ENCODE assay signal across 2 cellular contexts in the genomic region with DNA sequence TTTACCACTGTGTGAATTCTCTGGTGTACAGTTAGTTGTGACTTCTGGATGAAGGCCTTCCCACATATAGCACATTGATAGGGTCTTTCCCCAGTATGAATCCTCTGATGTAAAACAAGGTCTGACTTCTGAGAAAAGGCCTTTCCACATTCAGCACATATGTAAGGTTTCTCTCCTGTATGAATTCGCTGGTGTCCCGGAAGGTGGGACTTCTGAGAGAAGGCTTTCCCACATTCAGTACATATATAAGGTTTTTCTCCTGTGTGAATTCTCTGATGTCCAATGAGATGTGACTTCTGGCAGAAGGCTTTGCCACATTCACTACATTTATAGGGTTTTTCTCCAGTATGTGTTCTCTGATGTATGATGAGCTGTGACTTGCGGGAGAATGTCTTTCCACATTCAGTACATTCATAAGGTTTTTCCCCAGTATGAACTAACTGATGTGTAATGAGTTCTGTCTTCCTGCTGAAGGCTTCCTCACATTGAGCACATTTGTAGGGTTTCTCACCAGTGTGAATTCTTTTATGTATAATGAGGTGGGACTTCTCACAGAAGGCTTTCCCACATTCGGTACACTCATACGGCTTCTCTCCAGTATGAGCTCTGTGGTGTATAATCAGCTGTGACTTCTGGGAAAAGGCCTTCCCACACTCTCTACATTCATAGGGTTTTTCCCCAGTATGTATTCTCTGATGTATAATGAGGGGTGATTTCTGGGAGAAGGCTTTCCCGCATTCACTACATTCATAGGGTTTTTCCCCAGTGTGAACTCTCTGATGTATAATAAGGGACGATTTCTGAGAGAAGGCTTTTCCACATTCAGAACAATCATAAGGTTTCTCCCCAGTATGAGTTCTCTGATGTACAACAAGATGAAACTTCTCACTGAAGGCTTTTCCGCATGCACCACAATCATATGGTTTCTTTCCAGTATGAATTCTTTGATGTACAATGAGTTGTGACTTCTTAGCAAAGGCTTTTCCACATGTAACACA.
A peak's percentile ranks its signal among the peaks of the same experiment; 100 is the strongest.
TF ChIP-seq lines count a peak whose summit lies in the region.

No MANE protein-coding gene starts in this region.

TF ChIP-seq in HEK293, 187 proteins besides CTCF, POLR2A, EP300 and RAD21 (continues in another document):
- TF ChIP-seq ZNF274 (IDR thresholded peaks at IDR 0.05; ENCODE audit: low read length) (peak; percentile 81), ZNF274 (tag by site-specific recombination; IDR thresholded peaks at IDR 0.05; ENCODE audit: borderline replicate concordance) (peak; percentile 85; the same call in 1 of the 2 replicates), SETDB1 (IDR thresholded peaks at IDR 0.05; ENCODE audit: insufficient read length, low read length) (peak; percentile 98), ZNF558 (tag by site-specific recombination; IDR thresholded peaks at IDR 0.05) (0 out of 2 replicates have a peak, but pooled peaks have one; percentile 36), ZNF341 (tag by site-specific recombination; IDR thresholded peaks at IDR 0.05; ENCODE audit: low read depth) (no peak)
- TF ChIP-seq, protein P1, sequence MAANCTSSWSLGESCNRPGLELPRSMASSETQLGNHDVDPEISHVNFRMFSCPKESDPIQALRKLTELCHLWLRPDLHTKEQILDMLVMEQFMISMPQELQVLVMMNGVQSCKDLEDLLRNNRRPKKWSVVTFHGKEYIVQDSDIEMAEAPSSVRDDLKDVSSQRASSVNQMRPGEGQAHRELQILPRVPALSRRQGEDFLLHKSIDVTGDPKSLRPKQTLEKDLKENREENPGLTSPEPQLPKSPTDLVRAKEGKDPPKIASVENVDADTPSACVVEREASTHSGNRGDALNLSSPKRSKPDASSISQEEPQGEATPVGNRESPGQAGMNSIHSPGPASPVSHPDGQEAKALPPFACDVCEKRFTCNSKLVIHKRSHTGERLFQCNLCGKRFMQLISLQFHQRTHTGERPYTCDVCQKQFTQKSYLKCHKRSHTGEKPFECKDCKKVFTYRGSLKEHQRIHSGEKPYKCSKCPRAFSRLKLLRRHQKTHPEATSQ (tag by site-specific recombination; IDR thresholded peaks at IDR 0.05), result no peak
- TF ChIP-seq, protein P2, sequence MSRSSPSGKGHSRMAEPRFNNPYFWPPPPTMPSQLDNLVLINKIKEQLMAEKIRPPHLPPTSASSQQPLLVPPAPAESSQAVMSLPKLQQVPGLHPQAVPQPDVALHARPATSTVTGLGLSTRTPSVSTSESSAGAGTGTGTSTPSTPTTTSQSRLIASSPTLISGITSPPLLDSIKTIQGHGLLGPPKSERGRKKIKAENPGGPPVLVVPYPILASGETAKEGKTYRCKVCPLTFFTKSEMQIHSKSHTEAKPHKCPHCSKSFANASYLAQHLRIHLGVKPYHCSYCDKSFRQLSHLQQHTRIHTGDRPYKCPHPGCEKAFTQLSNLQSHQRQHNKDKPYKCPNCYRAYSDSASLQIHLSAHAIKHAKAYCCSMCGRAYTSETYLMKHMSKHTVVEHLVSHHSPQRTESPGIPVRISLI (tag by site-specific recombination; IDR thresholded peaks at IDR 0.05), result no peak
- TF ChIP-seq, protein P3, sequence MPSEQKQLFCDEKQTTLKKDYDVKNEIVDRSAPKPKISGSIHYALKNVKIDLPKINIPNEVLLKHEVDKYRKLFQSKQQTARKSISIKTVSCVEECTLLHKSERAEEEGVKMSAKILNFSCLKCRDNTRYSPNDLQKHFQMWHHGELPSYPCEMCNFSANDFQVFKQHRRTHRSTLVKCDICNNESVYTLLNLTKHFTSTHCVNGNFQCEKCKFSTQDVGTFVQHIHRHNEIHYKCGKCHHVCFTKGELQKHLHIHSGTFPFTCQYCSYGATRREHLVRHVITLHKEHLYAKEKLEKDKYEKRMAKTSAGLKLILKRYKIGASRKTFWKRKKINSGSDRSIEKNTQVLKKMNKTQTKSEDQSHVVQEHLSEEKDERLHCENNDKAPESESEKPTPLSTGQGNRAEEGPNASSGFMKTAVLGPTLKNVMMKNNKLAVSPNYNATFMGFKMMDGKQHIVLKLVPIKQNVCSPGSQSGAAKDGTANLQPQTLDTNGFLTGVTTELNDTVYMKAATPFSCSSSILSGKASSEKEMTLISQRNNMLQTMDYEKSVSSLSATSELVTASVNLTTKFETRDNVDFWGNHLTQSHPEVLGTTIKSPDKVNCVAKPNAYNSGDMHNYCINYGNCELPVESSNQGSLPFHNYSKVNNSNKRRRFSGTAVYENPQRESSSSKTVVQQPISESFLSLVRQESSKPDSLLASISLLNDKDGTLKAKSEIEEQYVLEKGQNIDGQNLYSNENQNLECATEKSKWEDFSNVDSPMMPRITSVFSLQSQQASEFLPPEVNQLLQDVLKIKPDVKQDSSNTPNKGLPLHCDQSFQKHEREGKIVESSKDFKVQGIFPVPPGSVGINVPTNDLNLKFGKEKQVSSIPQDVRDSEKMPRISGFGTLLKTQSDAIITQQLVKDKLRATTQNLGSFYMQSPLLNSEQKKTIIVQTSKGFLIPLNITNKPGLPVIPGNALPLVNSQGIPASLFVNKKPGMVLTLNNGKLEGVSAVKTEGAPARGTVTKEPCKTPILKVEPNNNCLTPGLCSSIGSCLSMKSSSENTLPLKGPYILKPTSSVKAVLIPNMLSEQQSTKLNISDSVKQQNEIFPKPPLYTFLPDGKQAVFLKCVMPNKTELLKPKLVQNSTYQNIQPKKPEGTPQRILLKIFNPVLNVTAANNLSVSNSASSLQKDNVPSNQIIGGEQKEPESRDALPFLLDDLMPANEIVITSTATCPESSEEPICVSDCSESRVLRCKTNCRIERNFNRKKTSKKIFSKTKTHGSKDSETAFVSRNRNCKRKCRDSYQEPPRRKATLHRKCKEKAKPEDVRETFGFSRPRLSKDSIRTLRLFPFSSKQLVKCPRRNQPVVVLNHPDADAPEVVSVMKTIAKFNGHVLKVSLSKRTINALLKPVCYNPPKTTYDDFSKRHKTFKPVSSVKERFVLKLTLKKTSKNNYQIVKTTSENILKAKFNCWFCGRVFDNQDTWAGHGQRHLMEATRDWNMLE (tag by site-specific recombination; conservative IDR thresholded peaks at IDR 0.05; ENCODE audit: low read depth), result no peak
- TF ChIP-seq, protein P4, sequence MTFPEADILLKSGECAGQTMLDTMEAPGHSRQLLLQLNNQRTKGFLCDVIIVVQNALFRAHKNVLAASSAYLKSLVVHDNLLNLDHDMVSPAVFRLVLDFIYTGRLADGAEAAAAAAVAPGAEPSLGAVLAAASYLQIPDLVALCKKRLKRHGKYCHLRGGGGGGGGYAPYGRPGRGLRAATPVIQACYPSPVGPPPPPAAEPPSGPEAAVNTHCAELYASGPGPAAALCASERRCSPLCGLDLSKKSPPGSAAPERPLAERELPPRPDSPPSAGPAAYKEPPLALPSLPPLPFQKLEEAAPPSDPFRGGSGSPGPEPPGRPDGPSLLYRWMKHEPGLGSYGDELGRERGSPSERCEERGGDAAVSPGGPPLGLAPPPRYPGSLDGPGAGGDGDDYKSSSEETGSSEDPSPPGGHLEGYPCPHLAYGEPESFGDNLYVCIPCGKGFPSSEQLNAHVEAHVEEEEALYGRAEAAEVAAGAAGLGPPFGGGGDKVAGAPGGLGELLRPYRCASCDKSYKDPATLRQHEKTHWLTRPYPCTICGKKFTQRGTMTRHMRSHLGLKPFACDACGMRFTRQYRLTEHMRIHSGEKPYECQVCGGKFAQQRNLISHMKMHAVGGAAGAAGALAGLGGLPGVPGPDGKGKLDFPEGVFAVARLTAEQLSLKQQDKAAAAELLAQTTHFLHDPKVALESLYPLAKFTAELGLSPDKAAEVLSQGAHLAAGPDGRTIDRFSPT (tag by site-specific recombination; IDR thresholded peaks at IDR 0.05), result no peak

TF ChIP-seq in K562, 482 proteins besides CTCF, POLR2A, EP300 and RAD21:
- no peak for TF ChIP-seq ZNF217 (CRISPR knock-in tag; IDR thresholded peaks at IDR 0.05)
- peak; percentile 75 for TF ChIP-seq TRIM28 (IDR thresholded peaks at IDR 0.05)
- no peak for TF ChIP-seq ETV5 (CRISPR knock-in tag; IDR thresholded peaks at IDR 0.05; ENCODE audit: low read depth)
- TF ChIP-seq, protein P5, sequence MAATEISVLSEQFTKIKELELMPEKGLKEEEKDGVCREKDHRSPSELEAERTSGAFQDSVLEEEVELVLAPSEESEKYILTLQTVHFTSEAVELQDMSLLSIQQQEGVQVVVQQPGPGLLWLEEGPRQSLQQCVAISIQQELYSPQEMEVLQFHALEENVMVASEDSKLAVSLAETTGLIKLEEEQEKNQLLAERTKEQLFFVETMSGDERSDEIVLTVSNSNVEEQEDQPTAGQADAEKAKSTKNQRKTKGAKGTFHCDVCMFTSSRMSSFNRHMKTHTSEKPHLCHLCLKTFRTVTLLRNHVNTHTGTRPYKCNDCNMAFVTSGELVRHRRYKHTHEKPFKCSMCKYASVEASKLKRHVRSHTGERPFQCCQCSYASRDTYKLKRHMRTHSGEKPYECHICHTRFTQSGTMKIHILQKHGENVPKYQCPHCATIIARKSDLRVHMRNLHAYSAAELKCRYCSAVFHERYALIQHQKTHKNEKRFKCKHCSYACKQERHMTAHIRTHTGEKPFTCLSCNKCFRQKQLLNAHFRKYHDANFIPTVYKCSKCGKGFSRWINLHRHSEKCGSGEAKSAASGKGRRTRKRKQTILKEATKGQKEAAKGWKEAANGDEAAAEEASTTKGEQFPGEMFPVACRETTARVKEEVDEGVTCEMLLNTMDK (IDR thresholded peaks at IDR 0.05; ENCODE audit: borderline replicate concordance, insufficient read depth, low read depth, low read length, poor library complexity, severe bottlenecking), result no peak
- TF ChIP-seq CREB1 (IDR thresholded peaks at IDR 0.05), result no peak
- TF ChIP-seq CREB1 (CRISPR knock-in tag; IDR thresholded peaks at IDR 0.05), result no peak
- TF ChIP-seq, protein P6, sequence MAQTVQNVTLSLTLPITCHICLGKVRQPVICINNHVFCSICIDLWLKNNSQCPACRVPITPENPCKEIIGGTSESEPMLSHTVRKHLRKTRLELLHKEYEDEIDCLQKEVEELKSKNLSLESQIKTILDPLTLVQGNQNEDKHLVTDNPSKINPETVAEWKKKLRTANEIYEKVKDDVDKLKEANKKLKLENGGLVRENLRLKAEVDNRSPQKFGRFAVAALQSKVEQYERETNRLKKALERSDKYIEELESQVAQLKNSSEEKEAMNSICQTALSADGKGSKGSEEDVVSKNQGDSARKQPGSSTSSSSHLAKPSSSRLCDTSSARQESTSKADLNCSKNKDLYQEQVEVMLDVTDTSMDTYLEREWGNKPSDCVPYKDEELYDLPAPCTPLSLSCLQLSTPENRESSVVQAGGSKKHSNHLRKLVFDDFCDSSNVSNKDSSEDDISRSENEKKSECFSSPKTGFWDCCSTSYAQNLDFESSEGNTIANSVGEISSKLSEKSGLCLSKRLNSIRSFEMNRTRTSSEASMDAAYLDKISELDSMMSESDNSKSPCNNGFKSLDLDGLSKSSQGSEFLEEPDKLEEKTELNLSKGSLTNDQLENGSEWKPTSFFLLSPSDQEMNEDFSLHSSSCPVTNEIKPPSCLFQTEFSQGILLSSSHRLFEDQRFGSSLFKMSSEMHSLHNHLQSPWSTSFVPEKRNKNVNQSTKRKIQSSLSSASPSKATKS (CRISPR knock-in tag; IDR thresholded peaks at IDR 0.05), result no peak
- TF ChIP-seq IFI16 (CRISPR knock-in tag; IDR thresholded peaks at IDR 0.05), result no peak
- TF ChIP-seq, protein P7, sequence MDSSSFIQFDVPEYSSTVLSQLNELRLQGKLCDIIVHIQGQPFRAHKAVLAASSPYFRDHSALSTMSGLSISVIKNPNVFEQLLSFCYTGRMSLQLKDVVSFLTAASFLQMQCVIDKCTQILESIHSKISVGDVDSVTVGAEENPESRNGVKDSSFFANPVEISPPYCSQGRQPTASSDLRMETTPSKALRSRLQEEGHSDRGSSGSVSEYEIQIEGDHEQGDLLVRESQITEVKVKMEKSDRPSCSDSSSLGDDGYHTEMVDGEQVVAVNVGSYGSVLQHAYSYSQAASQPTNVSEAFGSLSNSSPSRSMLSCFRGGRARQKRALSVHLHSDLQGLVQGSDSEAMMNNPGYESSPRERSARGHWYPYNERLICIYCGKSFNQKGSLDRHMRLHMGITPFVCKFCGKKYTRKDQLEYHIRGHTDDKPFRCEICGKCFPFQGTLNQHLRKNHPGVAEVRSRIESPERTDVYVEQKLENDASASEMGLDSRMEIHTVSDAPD (CRISPR knock-in tag; IDR thresholded peaks at IDR 0.05), result no peak
- no peak for TF ChIP-seq ATF7 (IDR thresholded peaks at IDR 0.05)
- no peak for TF ChIP-seq FOXA1 (IDR thresholded peaks at IDR 0.05; ENCODE audit: borderline replicate concordance)
- no peak for TF ChIP-seq PML (IDR thresholded peaks at IDR 0.05; ENCODE audit: low read length)
- TF ChIP-seq CBX3 (IDR thresholded peaks at IDR 0.05; ENCODE audit: borderline replicate concordance in 1 of 2, low read length in 2 of 2), result peak in 1 of 2 experiments; percentile 13; a peak in 1 of 3 replicates
- no peak for TF ChIP-seq BHLHE40 (IDR thresholded peaks at IDR 0.05; ENCODE audit: low read length)
- 0 out of 2 replicates have a peak, but pooled peaks have one; percentile 30 for TF ChIP-seq SOX6 (IDR thresholded peaks at IDR 0.05)
- no peak for TF ChIP-seq RFX5 (IDR thresholded peaks at IDR 0.05; ENCODE audit: low read depth, low read length)
- TF ChIP-seq ZNF699 (CRISPR knock-in tag; IDR thresholded peaks at IDR 0.05; ENCODE audit: insufficient replicate concordance), result no peak
- no peak for TF ChIP-seq TAF15 (IDR thresholded peaks at IDR 0.05; ENCODE audit: low read depth, low read length)
- TF ChIP-seq, protein P8, sequence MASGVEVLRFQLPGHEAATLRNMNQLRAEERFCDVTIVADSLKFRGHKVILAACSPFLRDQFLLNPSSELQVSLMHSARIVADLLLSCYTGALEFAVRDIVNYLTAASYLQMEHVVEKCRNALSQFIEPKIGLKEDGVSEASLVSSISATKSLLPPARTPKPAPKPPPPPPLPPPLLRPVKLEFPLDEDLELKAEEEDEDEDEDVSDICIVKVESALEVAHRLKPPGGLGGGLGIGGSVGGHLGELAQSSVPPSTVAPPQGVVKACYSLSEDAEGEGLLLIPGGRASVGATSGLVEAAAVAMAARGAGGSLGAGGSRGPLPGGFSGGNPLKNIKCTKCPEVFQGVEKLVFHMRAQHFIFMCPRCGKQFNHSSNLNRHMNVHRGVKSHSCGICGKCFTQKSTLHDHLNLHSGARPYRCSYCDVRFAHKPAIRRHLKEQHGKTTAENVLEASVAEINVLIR (CRISPR knock-in tag; IDR thresholded peaks at IDR 0.05), result no peak
- peak; percentile 99 for TF ChIP-seq ZNF274 (IDR thresholded peaks at IDR 0.05; ENCODE audit: borderline replicate concordance, low read depth, low read length)
- no peak for TF ChIP-seq ZNF586 (CRISPR knock-in tag; conservative IDR thresholded peaks at IDR 0.05)
- TF ChIP-seq ZNF75A (CRISPR knock-in tag; IDR thresholded peaks at IDR 0.05), result peak; percentile 82
- no peak for TF ChIP-seq PHB2 (IDR thresholded peaks at IDR 0.05; ENCODE audit: low read depth)
- no peak for TF ChIP-seq ZNF175 (CRISPR knock-in tag; IDR thresholded peaks at IDR 0.05; ENCODE audit: low read depth)
- TF ChIP-seq, protein P9, sequence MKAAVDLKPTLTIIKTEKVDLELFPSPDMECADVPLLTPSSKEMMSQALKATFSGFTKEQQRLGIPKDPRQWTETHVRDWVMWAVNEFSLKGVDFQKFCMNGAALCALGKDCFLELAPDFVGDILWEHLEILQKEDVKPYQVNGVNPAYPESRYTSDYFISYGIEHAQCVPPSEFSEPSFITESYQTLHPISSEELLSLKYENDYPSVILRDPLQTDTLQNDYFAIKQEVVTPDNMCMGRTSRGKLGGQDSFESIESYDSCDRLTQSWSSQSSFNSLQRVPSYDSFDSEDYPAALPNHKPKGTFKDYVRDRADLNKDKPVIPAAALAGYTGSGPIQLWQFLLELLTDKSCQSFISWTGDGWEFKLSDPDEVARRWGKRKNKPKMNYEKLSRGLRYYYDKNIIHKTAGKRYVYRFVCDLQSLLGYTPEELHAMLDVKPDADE (conservative IDR thresholded peaks at IDR 0.05; ENCODE audit: control insufficient read depth, low read depth, low read length), result 0 out of 2 replicates have a peak, but pooled peaks have one; percentile 47
